Comparison of ENCODE assay signal across 13 cellular contexts in the genomic region with DNA sequence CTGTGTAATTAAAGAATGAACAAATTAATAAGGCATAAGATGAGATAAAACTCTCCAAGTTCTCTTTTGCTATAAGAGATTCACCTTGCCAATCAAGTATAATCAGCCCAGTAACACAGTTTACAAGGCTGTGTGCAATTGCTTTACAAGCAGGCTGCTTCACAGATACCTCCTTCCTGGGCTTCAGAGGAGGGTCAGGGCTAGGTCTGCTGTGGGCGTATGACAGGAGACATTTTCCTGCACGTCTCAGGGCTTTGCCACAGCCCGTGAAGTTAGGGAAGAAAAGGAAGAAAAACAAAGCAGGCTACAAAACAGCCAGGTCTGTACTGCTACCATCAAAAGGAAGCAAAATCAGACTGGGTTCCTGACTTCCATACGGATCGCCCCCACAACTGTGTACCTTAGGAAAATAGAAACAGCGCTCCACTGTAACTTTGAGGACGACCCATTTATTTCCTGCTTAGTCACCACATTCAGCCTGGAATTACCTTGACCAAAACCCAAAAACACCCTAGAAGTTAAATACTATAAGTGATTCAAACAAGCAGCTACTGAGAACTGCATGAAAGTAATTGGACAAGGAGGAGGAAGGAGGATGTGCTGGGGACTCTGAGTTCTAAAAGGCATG. TPM values are rescaled to one million over a fixed set of nuclear protein-coding genes. Genes with fewer than 3 reads are reported as not detected.
DNase-seq lines count a peak whose midpoint lies in the region; ATAC-seq, FAIRE-seq and TF ChIP-seq lines count a peak whose summit lies in the region.
"Had no signal": no experiment of that assay in that cellular context is flagged by ENCODE, and none has a peak within 500 bp of the region (broad histone marks: within the 10 kb centered on the region; RNA-seq: fewer than 3 reads in every experiment).

No MANE protein-coding gene starts in this region.

- no peak overlapping the region for H2BK5ac ChIP-seq in H1 (ENCODE audit: low read depth, low read length)

- H2BK20ac ChIP-seq in H1 (ENCODE audit: low read length) = no peak overlapping the region

- H2AK5ac ChIP-seq in H1 (ENCODE audit: low read depth, low read length) = no peak overlapping the region

- H3K4me1 ChIP-seq in BE2C (peaks cover 39% of the 10 kb centered on the region), H1 (replicated peaks in 1 of 4; ENCODE audit: control insufficient read depth in 3 of 4, insufficient read depth in 4 of 4, low read length in 3 of 4) (peaks cover 6 to 29% (median 14%) of the 10 kb centered on the region in 4 experiments; a peak in 5 of 7 replicates), mucosa of descending colon (ENCODE audit: low read depth) (peaks cover 35% of the 10 kb centered on the region)

- H4K91ac ChIP-seq in H1 (replicated peaks; ENCODE audit: insufficient read length, low read length) = no peak overlapping the region

- H3K18ac ChIP-seq in H1 (ENCODE audit: extremely low read depth, low read length) = peak overlapping the region; percentile 51; the same call in 1 of the 2 replicates

- H3K23me2 ChIP-seq in H1 (ENCODE audit: low read depth, low read length) = no peaks in the 10 kb centered on the region

- no peaks in the 10 kb centered on the region; the same call in 1 of the 2 replicates for H3K79me1 ChIP-seq in H1 (ENCODE audit: low read depth, low read length)

- no peak overlapping the region for H2BK15ac ChIP-seq in H1 (ENCODE audit: low read length)

- H3K56ac ChIP-seq in H1 (replicated peaks; ENCODE audit: insufficient read length, low read depth, low read length) = no peak overlapping the region

- no peak for TF ChIP-seq EP300 in H1 (IDR thresholded peaks at IDR 0.05; ENCODE audit: borderline replicate concordance in 1 of 2, low read depth in 2 of 2, low read length in 2 of 2)

- H3K23ac ChIP-seq in H1 (ENCODE audit: insufficient read length) = no peak overlapping the region

- ATAC-seq in mucosa of descending colon = peak; percentile 82
- no peak for ATAC-seq in HG03135 (IDR thresholded peaks at IDR 0.05; ENCODE audit: unreplicated experiment)

- no peak overlapping the region for H3K4ac ChIP-seq in H1 (replicated peaks; ENCODE audit: insufficient read length, low read depth, low read length)

- no peak overlapping the region for H2BK120ac ChIP-seq in H1 (replicated peaks; ENCODE audit: low read depth, low read length)

- TF ChIP-seq CTCF in BE2C (IDR thresholded peaks at IDR 0.05; ENCODE audit: low read depth, low read length) (no peak), LNCaP clone FGC (IDR thresholded peaks at IDR 0.05; ENCODE audit: control insufficient read depth, extremely low read depth, insufficient read depth) (no peak), H1 (IDR thresholded peaks at IDR 0.05; ENCODE audit: control extremely low read depth in 1 of 3, insufficient read depth in 1 of 3, low read depth in 1 of 3, low read length in 3 of 3) (no peak), mucosa of descending colon (IDR thresholded peaks at IDR 0.05) (no peak)

- DNase-seq in BE2C (no peak), LNCaP clone FGC (ENCODE audit: low read depth) (peak; percentile 42), H1 (ENCODE audit: low read depth in 1 of 2, low spot score in 2 of 2) (no peak), mucosa of descending colon (peak in 2 of 3 donors; percentile 32 to 47), NCI-H2171 treated with DMSO at 0.1 percent for 48 hours (lab: John Stamatoyannopoulos, UW) (no peak), DMS53 treated with DMSO at 0.1 percent for 48 hours (lab: John Stamatoyannopoulos, UW; ENCODE audit: unreplicated experiment) (no peak)
- no peak for DNase-seq in activated T-cell treated with anti-CD3 and anti-CD28 coated beads, Interleukin-2, amount 50 U/mL, for 48 hours
- DNase-seq: activated naive CD4-positive, alpha-beta T cell; effector CD8-positive, alpha-beta T cell; NCI-H2029; RPMI8226 had no signal

- H3K4me2 ChIP-seq in H1 (ENCODE audit: insufficient read depth in 1 of 2, low read depth in 2 of 2, low read length in 2 of 2) = no peak overlapping the region

- TF ChIP-seq POLR2A in H1 (IDR thresholded peaks at IDR 0.05; ENCODE audit: control extremely low read depth in 1 of 2, low read depth in 2 of 2, low read length in 2 of 2) = no peak

- peaks cover 0 to 16% of the 10 kb centered on the region in 2 experiments for H4K20me1 ChIP-seq in H1 (replicated peaks in 1 of 2; ENCODE audit: control insufficient read depth in 1 of 2, insufficient read depth in 2 of 2, low read length in 2 of 2)

- no peak for TF ChIP-seq RAD21 in H1 (IDR thresholded peaks at IDR 0.05 in 1 of 2, conservative IDR thresholded peaks at IDR 0.05 in 1 of 2; ENCODE audit: low read depth in 2 of 2, low read length in 2 of 2)

- POLR2A ChIA-PET in H1 (lab: Charles Lee; ENCODE audit: partially characterized antibody) = interaction anchor here (0.8 kb wide), 1 partner anchor 11 kb away, joined by 3 read pairs; no protein-coding TSS in a partner anchor

- H3K36me3 ChIP-seq in BE2C = no peaks in the 10 kb centered on the region
- no peaks in the 10 kb centered on the region for H3K36me3 ChIP-seq in H1 (ENCODE audit: control insufficient read depth in 2 of 4, insufficient read depth in 4 of 4, low read length in 3 of 4)
- H3K36me3 ChIP-seq in mucosa of descending colon (ENCODE audit: low read depth) = no peaks in the 10 kb centered on the region

- H3K4me3 ChIP-seq in BE2C (ENCODE audit: low read depth, low read length) = peak overlapping the region; percentile 49
- H3K4me3 ChIP-seq in LNCaP clone FGC (ENCODE audit: low read depth, low read length) = no peak overlapping the region
- H3K4me3 ChIP-seq in H1 (ENCODE audit: extremely low read depth in 1 of 4, insufficient read depth in 2 of 4, low read depth in 3 of 4, low read length in 4 of 4) = no peak overlapping the region
- no peak overlapping the region for H3K4me3 ChIP-seq in mucosa of descending colon

- FAIRE-seq in H1 (lab: Jason Lieb, UNC) = no peak
- FAIRE-seq: frontal cortex had no signal

- H2BK12ac ChIP-seq in H1 (ENCODE audit: low read depth, low read length) = no peak overlapping the region

- H3K9ac ChIP-seq in H1 (replicated peaks in 1 of 4; ENCODE audit: extremely low read depth in 1 of 4, low read depth in 3 of 4, low read length in 3 of 4) = no peak overlapping the region

- no peak overlapping the region for H4K5ac ChIP-seq in H1 (ENCODE audit: insufficient read length, low read depth, low read length)

- intact Hi-C loops in mucosa of descending colon (cut with DNase I, micrococcal nuclease) = no loop called here

- no peak overlapping the region for H3K14ac ChIP-seq in H1 (ENCODE audit: insufficient read length)

- CTCF ChIA-PET in H1 (lab: Charles Lee; ENCODE audit: partially characterized antibody) = interaction anchor here (1.0 to 1.7 kb wide), 2 partner anchors 9 to 439 kb away, joined by 3 to 4 read pairs; no protein-coding TSS in a partner anchor

- H2AFZ ChIP-seq in H1 (ENCODE audit: low read length) = no peak overlapping the region

- H3K27ac ChIP-seq in H1 (ENCODE audit: low read depth, low read length) = no peak overlapping the region

- H4K8ac ChIP-seq in H1 (ENCODE audit: extremely low read depth, insufficient read depth, low read length) = no peak overlapping the region

- WGBS in H1 (ENCODE audit: extremely low coverage in 1 of 2, insufficient coverage in 1 of 2, insufficient read length in 1 of 2, insufficient replicate concordance in 2 of 2, low coverage in 1 of 2, low lambda C conversion rate in 2 of 2, missing lambda C conversion rate in 1 of 2), 2 experiments = 83% methylated on average over 7 of the region's 7 CpGs; no CpG with 5 or more reads in 1 of the 2 experiments

- H3K79me2 ChIP-seq in H1 (ENCODE audit: control insufficient read depth in 1 of 2, insufficient read depth in 2 of 2, low read length in 2 of 2) = peaks cover 0 to 73% of the 10 kb centered on the region in 2 experiments; a peak in 2 of 4 replicates

- H3K9me3 ChIP-seq in BE2C (no peaks in the 10 kb centered on the region), H1 (ENCODE audit: insufficient read depth in 2 of 2, low read depth in 1 of 2, low read length in 1 of 2) (no peaks in the 10 kb centered on the region), mucosa of descending colon (no peaks in the 10 kb centered on the region)

- no peaks in the 10 kb centered on the region for H3K27me3 ChIP-seq in BE2C
- H3K27me3 ChIP-seq in H1 (replicated peaks in 1 of 4; ENCODE audit: control insufficient read depth in 3 of 4, extremely low read depth in 1 of 4, insufficient read depth in 3 of 4, low read length in 3 of 4) = no peaks in the 10 kb centered on the region

TF ChIP-seq in H1, 55 proteins besides CTCF, POLR2A, EP300 and RAD21 (continues in another document):
- TF ChIP-seq CREB1 (IDR thresholded peaks at IDR 0.05) = no peak
- TF ChIP-seq, protein P1, sequence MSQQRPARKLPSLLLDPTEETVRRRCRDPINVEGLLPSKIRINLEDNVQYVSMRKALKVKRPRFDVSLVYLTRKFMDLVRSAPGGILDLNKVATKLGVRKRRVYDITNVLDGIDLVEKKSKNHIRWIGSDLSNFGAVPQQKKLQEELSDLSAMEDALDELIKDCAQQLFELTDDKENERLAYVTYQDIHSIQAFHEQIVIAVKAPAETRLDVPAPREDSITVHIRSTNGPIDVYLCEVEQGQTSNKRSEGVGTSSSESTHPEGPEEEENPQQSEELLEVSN (IDR thresholded peaks at IDR 0.05) = no peak

RNA-seq across cellular contexts. Expression of gene EFNB2, which starts 12.4 kb away (rescaled TPM):
- 15.5 TPM for polyA plus RNA-seq in BE2C (2012; ENCODE audit: insufficient read depth, insufficient read length, low read depth)
- 10.3 and 12.0 TPM in 2 replicates for total RNA-seq in H1 (2021; fragmentation: NEBNext Ultra II Directional; extraction: Animal tissue kit (Norgen Biotek cat#: 25700))
- polyA plus RNA-seq in H1 (2011; rRNA removed) = 7.5 and 8.2 TPM in 2 replicates
- 6.7 TPM for polyA plus RNA-seq in H1 (2011; cell fraction: cytosol; rRNA removed)
- 11.5 TPM for polyA plus RNA-seq in H1 (2011; cell fraction: nucleus; rRNA removed)
- 9.7 to 11.3 TPM (median 10.9 TPM) in 4 replicates for polyA plus RNA-seq in H1 (2012, experiment 1 of 2)
- 2.6 TPM for polyA plus RNA-seq in H1 (2012, experiment 2 of 2)
- 11.1 TPM for polyA plus RNA-seq in H1 (2013, experiment 1 of 2)
- polyA plus RNA-seq in H1 (2013, experiment 2 of 2) = 13.3 TPM
- 13.7 and 16.9 TPM in 2 replicates for polyA minus RNA-seq in H1 (2011; rRNA and poly(A)+ RNA removed)
- 10.5 TPM for polyA minus RNA-seq in H1 (2011; cell fraction: cytosol; rRNA and poly(A)+ RNA removed)
- 14.8 TPM for polyA minus RNA-seq in H1 (2011; cell fraction: nucleus; rRNA and poly(A)+ RNA removed)
- 10 to 100 TPM; 48.8 to 92.6 (median 82.3) TPM for total RNA-seq in mucosa of descending colon

RNA-seq across cellular contexts. Expression of gene ARGLU1, which starts 44.9 kb away (rescaled TPM):
- 108 TPM for polyA plus RNA-seq in BE2C (2012; ENCODE audit: insufficient read depth, insufficient read length, low read depth)
- 81.2 and 84.9 TPM in 2 replicates for total RNA-seq in H1 (2021; fragmentation: NEBNext Ultra II Directional; extraction: Animal tissue kit (Norgen Biotek cat#: 25700))
- 45.8 and 47.8 TPM in 2 replicates for polyA plus RNA-seq in H1 (2011; rRNA removed)
- polyA plus RNA-seq in H1 (2011; cell fraction: cytosol; rRNA removed) = 113 TPM
- 118 TPM for polyA plus RNA-seq in H1 (2011; cell fraction: nucleus; rRNA removed)
- 116 to 200 TPM (median 127 TPM) in 4 replicates for polyA plus RNA-seq in H1 (2012, experiment 1 of 2)
- 13.9 TPM for polyA plus RNA-seq in H1 (2012, experiment 2 of 2)
- polyA plus RNA-seq in H1 (2013, experiment 1 of 2) = 157 TPM
- polyA plus RNA-seq in H1 (2013, experiment 2 of 2) = 139 TPM
- polyA minus RNA-seq in H1 (2011; rRNA and poly(A)+ RNA removed) = 13.4 and 21.1 TPM in 2 replicates
- polyA minus RNA-seq in H1 (2011; cell fraction: cytosol; rRNA and poly(A)+ RNA removed) = 31.6 TPM
- polyA minus RNA-seq in H1 (2011; cell fraction: nucleus; rRNA and poly(A)+ RNA removed) = 56.3 TPM
- total RNA-seq in mucosa of descending colon = 10 to 100 TPM; 71.7 to 88.5 (median 84.8) TPM

Comparison
In these comparisons a context has a peak if more than half of its experiments do, and no peak if none do; other contexts are left out.
1. DNase-seq: peak in LNCaP clone FGC (single experiment) and mucosa of descending colon (2 of 3); none in BE2C (single experiment), H1 (0 of 2), activated T-cell treated with anti-CD3 and anti-CD28 coated beads, Interleukin-2, amount 50 U/mL, for 48 hours (0 of 2), NCI-H2171 treated with DMSO at 0.1 percent for 48 hours (single experiment) and DMS53 treated with DMSO at 0.1 percent for 48 hours (single experiment).